In the genomic region with DNA sequence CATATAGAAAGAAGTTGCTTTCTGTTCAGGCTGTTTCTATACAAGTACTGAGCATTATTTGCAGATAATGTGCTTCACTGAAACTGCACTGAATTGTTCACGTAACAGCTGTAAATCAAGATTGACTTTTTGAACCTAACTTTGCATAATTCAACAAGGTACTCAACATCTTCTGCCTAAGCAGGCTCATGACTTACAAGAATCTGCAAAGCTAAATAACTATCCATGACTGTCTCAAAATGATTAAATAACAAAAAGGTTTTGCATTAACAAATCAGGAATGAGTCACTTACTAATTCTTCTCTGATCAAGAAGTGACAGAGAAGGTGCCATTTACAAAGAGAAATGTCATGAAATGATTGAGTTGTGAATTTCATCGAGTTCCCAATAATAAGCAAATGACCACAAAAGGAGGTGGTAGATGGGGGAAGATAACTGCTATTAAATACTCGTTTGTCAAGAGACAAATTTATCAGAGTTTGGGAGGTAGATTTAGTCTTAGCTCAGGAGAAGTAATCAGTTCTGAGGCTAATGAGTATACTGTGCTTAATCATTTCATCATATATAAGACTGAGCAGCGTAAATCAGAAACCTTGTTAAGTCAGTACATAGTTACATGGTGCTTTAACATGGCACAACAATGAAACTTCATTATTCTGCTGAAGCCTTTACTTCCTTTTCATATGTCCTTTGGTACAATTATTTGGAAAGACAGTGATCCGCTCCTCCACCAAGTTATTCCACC, we compare ENCODE assay signal across 30 cellular contexts.
"Had no signal": no experiment of that assay in that cellular context is flagged by ENCODE, and none has a peak within 500 bp of the region (broad histone marks: within the 10 kb centered on the region; RNA-seq: fewer than 3 reads in every experiment).

No MANE protein-coding gene starts in this region.

- H3K4me3 Mint-ChIP-seq: activated CD8-positive, alpha-beta memory T cell treated with anti-CD3 and anti-CD28 coated beads, Interleukin-2, amount 10 ng/mL, durations not matched to agents 7 days and 5 days; activated naive CD4-positive, alpha-beta T cell treated with anti-CD3 and anti-CD28 coated beads for 36 hours; activated naive CD8-positive, alpha-beta T cell treated with anti-CD3 and anti-CD28 coated beads, Interleukin-2, amount 10 ng/mL, durations not matched to agents 7 days and 5 days; activated T-helper 17 cell treated with anti-CD3 and anti-CD28 coated beads, Interleukin-2, amount 50 U/mL, for 72 hours; T-cell had no signal

- H3K27ac ChIP-seq: adrenal gland, body of pancreas, cardiac muscle cell, KMS-11, SK-N-MC, VCaP had no signal

- DNase-seq: activated CD4-positive, alpha-beta T cell treated with anti-CD3 and anti-CD28 coated beads for 48 hours; activated CD4-positive, alpha-beta T cell treated with anti-CD3 and anti-CD28 coated beads, Interleukin-2, amount 50 U/mL, for 48 hours; activated CD8-positive, alpha-beta memory T cell treated with anti-CD3 and anti-CD28 coated beads, Interleukin-2, amount 10 ng/mL, durations not matched to agents 7 days and 5 days; activated gamma-delta T cell; activated naive CD4-positive, alpha-beta T cell treated with anti-CD3 and anti-CD28 coated beads for 36 hours; activated naive CD8-positive, alpha-beta T cell treated with anti-CD3 and anti-CD28 coated beads, Interleukin-2, amount 10 ng/mL, durations not matched to agents 7 days and 5 days; activated T-cell treated with anti-CD3 and anti-CD28 coated beads, Interleukin-2, amount 50 U/mL, for 48 hours; adrenal gland; anterior cingulate cortex; body of pancreas; cerebellar nuclear complex; NCI-H1092; NCI-H1417; NCI-H1930; NCI-H2171; NCI-H2227 treated with DMSO at 0.1 percent for 48 hours; NCI-H446 treated with DMSO at 0.1 percent for 48 hours; NCI-H524 treated with DMSO at 0.1 percent for 48 hours; NCI-H82; NK-92 treated with Interleukin-12 subunit alpha and Interleukin-12 subunit beta, amount 100 ng/mL, for 24 hours; OCI-M1; RPMI8226; T-cell had no signal

- H3K4me1 Mint-ChIP-seq: activated T-helper 17 cell treated with anti-CD3 and anti-CD28 coated beads, Interleukin-2, amount 50 U/mL, for 72 hours had no signal

- H3K27me3 Mint-ChIP-seq: activated CD8-positive, alpha-beta memory T cell treated with anti-CD3 and anti-CD28 coated beads, Interleukin-2, amount 10 ng/mL, durations not matched to agents 7 days and 5 days; activated naive CD8-positive, alpha-beta T cell treated with anti-CD3 and anti-CD28 coated beads, Interleukin-2, amount 10 ng/mL, durations not matched to agents 7 days and 5 days; activated T-helper 17 cell treated with anti-CD3 and anti-CD28 coated beads, Interleukin-2, amount 50 U/mL, for 72 hours; T-cell had no signal

- H3K9me3 Mint-ChIP-seq: activated T-helper 17 cell treated with anti-CD3 and anti-CD28 coated beads, Interleukin-2, amount 50 U/mL, for 72 hours had no signal

- ATAC-seq: activated CD8-positive, alpha-beta memory T cell treated with anti-CD3 and anti-CD28 coated beads, Interleukin-2, amount 10 ng/mL, durations not matched to agents 7 days and 5 days; activated T-helper 17 cell treated with anti-CD3 and anti-CD28 coated beads, Interleukin-2, amount 50 U/mL, for 72 hours; body of pancreas; Panc1; Right ventricle myocardium inferior; T-cell had no signal

- H3K27ac Mint-ChIP-seq: activated CD8-positive, alpha-beta memory T cell treated with anti-CD3 and anti-CD28 coated beads, Interleukin-2, amount 10 ng/mL, durations not matched to agents 7 days and 5 days; activated naive CD4-positive, alpha-beta T cell treated with anti-CD3 and anti-CD28 coated beads for 36 hours; activated naive CD8-positive, alpha-beta T cell treated with anti-CD3 and anti-CD28 coated beads, Interleukin-2, amount 10 ng/mL, durations not matched to agents 7 days and 5 days; activated T-helper 17 cell treated with anti-CD3 and anti-CD28 coated beads, Interleukin-2, amount 50 U/mL, for 72 hours; T-cell had no signal

- H3K9me3 ChIP-seq: adrenal gland, body of pancreas had no signal

- H3K27me3 ChIP-seq: adrenal gland, body of pancreas, cardiac muscle cell had no signal

- H3K4me3 ChIP-seq: adrenal gland, body of pancreas, cardiac muscle cell, SK-N-MC had no signal

- H3K9ac ChIP-seq: KMS-11 had no signal

- H3K36me3 ChIP-seq: adrenal gland, cardiac muscle cell had no signal

- H3K4me1 ChIP-seq: adrenal gland, body of pancreas had no signal

- H3K4me2 ChIP-seq: KMS-11 had no signal
